In the genomic region with DNA sequence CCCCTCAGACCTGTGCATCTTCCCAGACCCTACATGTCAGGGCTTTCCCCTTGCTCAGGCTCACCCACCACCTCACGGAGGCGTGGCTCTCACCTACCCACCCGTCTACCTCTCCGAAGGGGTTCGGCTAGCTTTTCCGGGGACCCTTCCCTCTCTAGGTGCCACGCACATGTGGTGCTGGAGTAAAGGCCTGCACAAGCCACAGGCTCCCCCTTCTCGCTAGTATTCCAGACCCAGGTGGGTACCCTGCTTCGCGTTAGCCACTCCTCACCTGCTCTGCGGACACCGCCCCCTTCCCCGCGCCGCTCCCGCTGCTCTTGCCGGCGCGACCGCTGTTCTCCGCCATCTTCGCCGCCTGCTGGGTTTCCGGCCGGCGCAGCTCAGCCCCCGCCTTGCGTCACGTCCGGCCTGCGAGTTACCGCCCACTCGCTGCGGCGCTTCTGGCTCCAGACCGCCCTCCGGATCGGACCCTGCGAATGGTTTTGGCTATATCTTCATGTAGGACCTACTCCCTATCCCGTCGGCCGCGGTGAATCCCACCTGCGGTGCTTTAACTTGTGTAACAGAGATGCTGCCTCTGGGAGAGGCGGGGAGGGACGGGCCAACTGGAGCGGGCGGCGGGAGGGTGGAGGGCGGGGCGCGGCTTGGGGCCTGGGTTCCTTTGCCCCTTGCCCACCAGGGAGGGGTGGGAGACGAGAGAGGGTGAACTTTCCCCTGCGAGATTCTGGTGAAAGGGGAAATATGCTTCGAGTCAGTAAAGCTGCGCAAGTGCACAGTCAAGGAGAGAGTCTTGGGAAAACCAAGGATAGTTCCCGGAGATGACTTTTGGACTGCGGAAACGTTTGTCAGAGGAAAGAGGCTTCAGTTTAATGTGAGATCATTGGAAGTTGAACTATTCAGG, we compare ENCODE assay signal across 8 cellular contexts. TPM values are rescaled to one million over a fixed set of nuclear protein-coding genes. Genes with fewer than 3 reads are reported as not detected.
DNase-seq lines count a peak whose midpoint lies in the region; ATAC-seq, FAIRE-seq and TF ChIP-seq lines count a peak whose summit lies in the region.

A gene with protein sequence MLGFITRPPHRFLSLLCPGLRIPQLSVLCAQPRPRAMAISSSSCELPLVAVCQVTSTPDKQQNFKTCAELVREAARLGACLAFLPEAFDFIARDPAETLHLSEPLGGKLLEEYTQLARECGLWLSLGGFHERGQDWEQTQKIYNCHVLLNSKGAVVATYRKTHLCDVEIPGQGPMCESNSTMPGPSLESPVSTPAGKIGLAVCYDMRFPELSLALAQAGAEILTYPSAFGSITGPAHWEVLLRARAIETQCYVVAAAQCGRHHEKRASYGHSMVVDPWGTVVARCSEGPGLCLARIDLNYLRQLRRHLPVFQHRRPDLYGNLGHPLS (plus strand): TSS at position 425 of the 901 bp plus-strand sequence. CDS start 72 bp downstream, at position 497.
PFDN2 (minus strand) TSS at position 357 of the 901 bp plus-strand sequence; CDS start at position 346, 11 bp downstream.

- H3K4me3 ChIP-seq in Loucy (ENCODE audit: low read length, poor library complexity, severe bottlenecking) (peak within 1 kb of the TSS; percentile 96), SJSA1 (peak within 1 kb of the TSS; percentile 78), foreskin fibroblast (ENCODE audit: low read depth in 1 of 2, low read length in 2 of 2) (peak within 1 kb of the TSS; percentile 100), neural cell (ENCODE audit: low read length) (peak within 1 kb of the TSS; percentile 99)

- ATAC-seq in stimulated activated naive CD8-positive, alpha-beta T cell treated with anti-CD3 and anti-CD28 coated beads, Interleukin-15, amount 100 ng/mL, for 72 hours, result peak; percentile 69

- DNase-seq in ELR (ENCODE audit: low read depth) (peak; percentile 92), H54 (ENCODE audit: insufficient read length, low spot score) (peak; percentile 79), SJSA1 (ENCODE audit: low read depth in 1 of 2, low spot score in 2 of 2) (peak; percentile 77 to 83), foreskin fibroblast (peak; percentile 81 to 94)
- peak; percentile 73 for DNase-seq in activated gamma-delta T cell treated with anti-CD3 and anti-CD28 coated beads, Interleukin-2, amount 50 U/mL, for 16 hours (ENCODE audit: low read depth)
- peak; percentile 86 to 89 for DNase-seq in stimulated activated naive CD8-positive, alpha-beta T cell treated with anti-CD3 and anti-CD28 coated beads, Interleukin-15, amount 100 ng/mL, for 72 hours

- no peak for FAIRE-seq in H54 (lab: Jason Lieb, UNC)

- H3K4me1 ChIP-seq in Loucy (ENCODE audit: insufficient read depth, low read length, poor library complexity, severe bottlenecking) (peaks cover 56% of the 10 kb centered on the region), SJSA1 (replicated peaks) (peaks cover 44% of the 10 kb centered on the region)

- H3K9ac ChIP-seq in Loucy (ENCODE audit: low read depth, low read length, poor library complexity, severe bottlenecking) (peak within 1 kb of the TSS; percentile 90), neural cell (ENCODE audit: low read length) (peak within 1 kb of the TSS; percentile 95)

- H3K9me3 Mint-ChIP-seq in stimulated activated naive CD8-positive, alpha-beta T cell treated with anti-CD3 and anti-CD28 coated beads, Interleukin-15, amount 100 ng/mL, for 72 hours, result no peaks in the 10 kb centered on the region

- H3K9me3 ChIP-seq in Loucy (ENCODE audit: insufficient read depth, low read depth, low read length) (no peaks in the 10 kb centered on the region), SJSA1 (replicated peaks) (no peaks in the 10 kb centered on the region), neural cell (ENCODE audit: low read length) (no peaks in the 10 kb centered on the region)

- TF ChIP-seq CTCF in Loucy (conservative IDR thresholded peaks at IDR 0.05; ENCODE audit: low read length), result no peak
- TF ChIP-seq CTCF in foreskin fibroblast (IDR thresholded peaks at IDR 0.05; ENCODE audit: low read depth, low read length), result no peak
- TF ChIP-seq CTCF in neural cell (IDR thresholded peaks at IDR 0.05; ENCODE audit: poor library complexity, severe bottlenecking), result no peak

- peak within 1 kb of the TSS; percentile 95 to 98 for H3K4me3 Mint-ChIP-seq in stimulated activated naive CD8-positive, alpha-beta T cell treated with anti-CD3 and anti-CD28 coated beads, Interleukin-15, amount 100 ng/mL, for 72 hours

- no peaks in the 10 kb centered on the region for H3K27me3 Mint-ChIP-seq in stimulated activated naive CD8-positive, alpha-beta T cell treated with anti-CD3 and anti-CD28 coated beads, Interleukin-15, amount 100 ng/mL, for 72 hours

- no peaks in the 10 kb centered on the region for H3K9me2 ChIP-seq in Loucy (replicated peaks; ENCODE audit: low read depth, low read length)
- no peaks in the 10 kb centered on the region for H3K9me2 ChIP-seq in neural cell (ENCODE audit: insufficient read depth, low read length)

- peak within 1 kb of the TSS; percentile 85 for H3K4me2 ChIP-seq in Loucy (ENCODE audit: low read depth, low read length, poor library complexity, severe bottlenecking)
- H3K4me2 ChIP-seq in neural cell (ENCODE audit: low read length), result peak within 1 kb of the TSS; percentile 97

- H3K27ac Mint-ChIP-seq in stimulated activated naive CD8-positive, alpha-beta T cell treated with anti-CD3 and anti-CD28 coated beads, Interleukin-15, amount 100 ng/mL, for 72 hours, result peak within 1 kb of the TSS; percentile 99

- H3K79me2 ChIP-seq in Loucy (ENCODE audit: insufficient read depth, low read length), result peaks cover 67% of the 10 kb centered on the region
- peaks cover 46% of the 10 kb centered on the region for H3K79me2 ChIP-seq in neural cell (replicated peaks; ENCODE audit: insufficient read depth, low read length)

- H3K27ac ChIP-seq in SJSA1, result peak within 1 kb of the TSS; percentile 77
- H3K27ac ChIP-seq in neural cell (ENCODE audit: low read length), result peak within 1 kb of the TSS; percentile 98

- H4K20me1 ChIP-seq in Loucy (ENCODE audit: insufficient read depth, low read length, poor library complexity, severe bottlenecking) (peaks cover 26% of the 10 kb centered on the region), neural cell (ENCODE audit: insufficient read depth) (no peaks in the 10 kb centered on the region)

- peak; percentile 40 for TF ChIP-seq RAD21 in neural cell (conservative IDR thresholded peaks at IDR 0.05)

- peak; percentile 95 for TF ChIP-seq POLR2A in H54 (IDR thresholded peaks at IDR 0.05; ENCODE audit: low read depth, low read length)

- peaks cover 81% of the 10 kb centered on the region for H3K4me1 Mint-ChIP-seq in stimulated activated naive CD8-positive, alpha-beta T cell treated with anti-CD3 and anti-CD28 coated beads, Interleukin-15, amount 100 ng/mL, for 72 hours

- no peaks in the 10 kb centered on the region for H3F3A ChIP-seq in Loucy (ENCODE audit: low read depth)
- no peaks in the 10 kb centered on the region for H3F3A ChIP-seq in neural cell (ENCODE audit: insufficient read depth, low read length, poor library complexity, severe bottlenecking)

- H3K36me3 ChIP-seq in Loucy (ENCODE audit: insufficient read depth, low read length) (peaks cover 30% of the 10 kb centered on the region), SJSA1 (peaks cover 82% of the 10 kb centered on the region), neural cell (ENCODE audit: insufficient read depth, low read length) (no peaks in the 10 kb centered on the region)

- peak; percentile 58 for TF ChIP-seq EP300 in neural cell (conservative IDR thresholded peaks at IDR 0.05; ENCODE audit: poor library complexity, severe bottlenecking)

- H2AFZ ChIP-seq in Loucy (ENCODE audit: low read length), result peak within 1 kb of the TSS; percentile 97
- H2AFZ ChIP-seq in neural cell (ENCODE audit: low read depth, low read length), result peak within 1 kb of the TSS; percentile 99

- H3K27me3 ChIP-seq in Loucy (ENCODE audit: insufficient read depth, low read length, poor library complexity, severe bottlenecking) (no peaks in the 10 kb centered on the region), SJSA1 (replicated peaks) (no peaks in the 10 kb centered on the region), neural cell (ENCODE audit: insufficient read depth, low read depth, low read length) (no peaks in the 10 kb centered on the region)

TF ChIP-seq in neural cell, 6 proteins besides CTCF, POLR2A, EP300 and RAD21:
- TF ChIP-seq EZH2 (IDR thresholded peaks at IDR 0.05; ENCODE audit: borderline replicate concordance, insufficient read depth, low read length, poor library complexity, severe bottlenecking) (no peak), SMC3 (conservative IDR thresholded peaks at IDR 0.05; ENCODE audit: poor library complexity) (peak; percentile 50), POLR2AphosphoS5 (IDR thresholded peaks at IDR 0.05) (peak; percentile 98), TAF1 (IDR thresholded peaks at IDR 0.05; ENCODE audit: low read depth) (peak; percentile 97), MXI1 (conservative IDR thresholded peaks at IDR 0.05; ENCODE audit: poor library complexity, severe bottlenecking) (peak; percentile 98)
- TF ChIP-seq, protein P1, sequence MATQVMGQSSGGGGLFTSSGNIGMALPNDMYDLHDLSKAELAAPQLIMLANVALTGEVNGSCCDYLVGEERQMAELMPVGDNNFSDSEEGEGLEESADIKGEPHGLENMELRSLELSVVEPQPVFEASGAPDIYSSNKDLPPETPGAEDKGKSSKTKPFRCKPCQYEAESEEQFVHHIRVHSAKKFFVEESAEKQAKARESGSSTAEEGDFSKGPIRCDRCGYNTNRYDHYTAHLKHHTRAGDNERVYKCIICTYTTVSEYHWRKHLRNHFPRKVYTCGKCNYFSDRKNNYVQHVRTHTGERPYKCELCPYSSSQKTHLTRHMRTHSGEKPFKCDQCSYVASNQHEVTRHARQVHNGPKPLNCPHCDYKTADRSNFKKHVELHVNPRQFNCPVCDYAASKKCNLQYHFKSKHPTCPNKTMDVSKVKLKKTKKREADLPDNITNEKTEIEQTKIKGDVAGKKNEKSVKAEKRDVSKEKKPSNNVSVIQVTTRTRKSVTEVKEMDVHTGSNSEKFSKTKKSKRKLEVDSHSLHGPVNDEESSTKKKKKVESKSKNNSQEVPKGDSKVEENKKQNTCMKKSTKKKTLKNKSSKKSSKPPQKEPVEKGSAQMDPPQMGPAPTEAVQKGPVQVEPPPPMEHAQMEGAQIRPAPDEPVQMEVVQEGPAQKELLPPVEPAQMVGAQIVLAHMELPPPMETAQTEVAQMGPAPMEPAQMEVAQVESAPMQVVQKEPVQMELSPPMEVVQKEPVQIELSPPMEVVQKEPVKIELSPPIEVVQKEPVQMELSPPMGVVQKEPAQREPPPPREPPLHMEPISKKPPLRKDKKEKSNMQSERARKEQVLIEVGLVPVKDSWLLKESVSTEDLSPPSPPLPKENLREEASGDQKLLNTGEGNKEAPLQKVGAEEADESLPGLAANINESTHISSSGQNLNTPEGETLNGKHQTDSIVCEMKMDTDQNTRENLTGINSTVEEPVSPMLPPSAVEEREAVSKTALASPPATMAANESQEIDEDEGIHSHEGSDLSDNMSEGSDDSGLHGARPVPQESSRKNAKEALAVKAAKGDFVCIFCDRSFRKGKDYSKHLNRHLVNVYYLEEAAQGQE (IDR thresholded peaks at IDR 0.05; ENCODE audit: borderline replicate concordance), result peak; percentile 93

RNA-seq across cellular contexts. Expression of the first gene that starts in this region (rescaled TPM):
- 16.9 and 19.6 TPM in 2 replicates for total RNA-seq in SJSA1 (2014; rRNA removed; shearing (Covaris generic))
- polyA plus RNA-seq in neural cell, result 66.1 and 83.5 TPM in 2 replicates
- 31.2 and 34.3 TPM in 2 replicates for polyA minus RNA-seq in neural cell

RNA-seq across cellular contexts. Expression of gene PFDN2, which starts in this region (rescaled TPM):
- total RNA-seq in SJSA1 (2014; rRNA removed; shearing (Covaris generic)), result 116 and 194 TPM in 2 replicates
- polyA plus RNA-seq in neural cell, result 161 and 193 TPM in 2 replicates
- 59.0 and 62.6 TPM in 2 replicates for polyA minus RNA-seq in neural cell

Comparison
In these comparisons a context has a peak if more than half of its experiments do, and no peak if none do; other contexts are left out.
1. Peak in every context shown above with its lines: DNase-seq, ATAC-seq, H3K4me3 ChIP-seq and H3K27ac ChIP-seq.